ENCODE assay signal across 1 cellular context in the genomic region with DNA sequence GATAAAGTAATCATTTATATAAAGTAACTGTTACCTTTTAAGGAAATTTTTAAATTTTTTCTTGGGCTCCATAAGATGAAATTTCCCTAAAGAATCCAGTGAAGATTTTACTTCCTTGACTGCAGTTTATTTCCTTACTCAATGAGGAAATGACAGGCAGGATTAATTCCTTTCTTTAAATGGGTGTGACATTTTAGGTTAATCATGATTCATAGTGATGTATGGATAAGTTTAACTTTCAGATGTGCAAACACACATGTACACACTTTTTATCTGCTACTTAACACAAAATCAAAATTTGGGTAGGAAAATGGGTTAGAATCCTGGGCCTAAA.
TF ChIP-seq lines count a peak whose summit lies in the region.

No MANE protein-coding gene starts in this region.

TF ChIP-seq in endothelial cell of umbilical vein, 7 proteins besides CTCF, POLR2A, EP300 and RAD21:
- peak; percentile 17 for TF ChIP-seq FOS (IDR thresholded peaks at IDR 0.05; ENCODE audit: borderline replicate concordance, insufficient read depth, low read length)
- no peak for TF ChIP-seq MYC (IDR thresholded peaks at IDR 0.05; ENCODE audit: low read depth, low read length)
- TF ChIP-seq POLR2AphosphoS5 (IDR thresholded peaks at IDR 0.05; ENCODE audit: insufficient read depth, low read depth, low read length) = no peak
